Comparison of ENCODE assay signal across 34 cellular contexts in genomic region chr7:80493121-80493849, GRCh38. TPM values are rescaled to one million over a fixed set of nuclear protein-coding genes. Genes with fewer than 3 reads are reported as not detected.
"Had no signal": no experiment of that assay in that cellular context is flagged by ENCODE, and none has a peak within 500 bp of the region (broad histone marks: within the 10 kb centered on the region; RNA-seq: fewer than 3 reads in every experiment).

No MANE protein-coding gene starts in this region.

- DNase-seq: activated B cell treated with CpG ODN at 0.5 μM for 24 hours; activated CD4-positive, alpha-beta memory T cell treated with anti-CD3 and anti-CD28 coated beads for 36 hours; activated CD4-positive, alpha-beta T cell treated with anti-CD3 and anti-CD28 coated beads for 4 hours; activated CD4-positive, alpha-beta T cell treated with anti-CD3 and anti-CD28 coated beads, Interleukin-2, amount 50 U/mL, for 1 hour; activated CD4-positive, CD25-positive, alpha-beta regulatory T cell treated with anti-CD3 and anti-CD28 coated beads, Interleukin-2, amount 50 U/mL, for 72 hours; activated CD8-positive, alpha-beta memory T cell treated with anti-CD3 and anti-CD28 coated beads, Interleukin-2, amount 50 U/mL, for 4 hours; activated gamma-delta T cell treated with Interleukin-2 at 50 U/mL for 16 hours; activated naive CD4-positive, alpha-beta T cell treated with anti-CD3 and anti-CD28 coated beads for 36 hours; activated naive CD8-positive, alpha-beta T cell treated with anti-CD3 and anti-CD28 coated beads, Interleukin-2, amount 50 U/mL, for 24 hours; activated T-cell treated with anti-CD3 and anti-CD28 coated beads for 4 hours; activated T-cell treated with anti-CD3 and anti-CD28 coated beads, Interleukin-2, amount 50 U/mL, for 4 hours; anterior cingulate cortex; central memory CD4-positive, alpha-beta T cell; NCI-H1092 treated with DMSO at 0.1 percent for 48 hours; NCI-H1417; NCI-H146; NCI-H187; NCI-H2029 treated with DMSO at 0.1 percent for 48 hours; NCI-H2107; NCI-H2171; NCI-H510A; NCI-H526; NCI-H748 treated with DMSO at 0.1 percent for 48 hours; NK-92 treated with Interleukin-12 subunit alpha and Interleukin-12 subunit beta, amount 100 ng/mL, for 24 hours; PC-9; Right ventricle myocardium superior had no signal

- H3K4me1 Mint-ChIP-seq: activated B cell treated with CpG ODN at 0.5 μM for 24 hours; activated naive CD8-positive, alpha-beta T cell treated with anti-CD3 and anti-CD28 coated beads, Interleukin-2, amount 50 U/mL, for 24 hours had no signal

- H3K27ac ChIP-seq: PC-9, RWPE1, SK-N-MC had no signal

- ATAC-seq: activated naive CD4-positive, alpha-beta T cell treated with anti-CD3 and anti-CD28 coated beads, Interleukin-2, amount 50 U/mL, for 72 hours; activated naive CD8-positive, alpha-beta T cell treated with anti-CD3 and anti-CD28 coated beads, Interleukin-2, amount 50 U/mL, for 24 hours; activated T-cell treated with anti-CD3 and anti-CD28 coated beads, Interleukin-2, amount 50 U/mL, for 4 hours had no signal

- H3K36me3 Mint-ChIP-seq: activated CD4-positive, alpha-beta memory T cell treated with anti-CD3 and anti-CD28 coated beads for 36 hours; activated naive CD4-positive, alpha-beta T cell treated with anti-CD3 and anti-CD28 coated beads, Interleukin-2, amount 50 U/mL, for 72 hours; brain had no signal

- H3K27ac Mint-ChIP-seq: activated B cell treated with CpG ODN at 0.5 μM for 24 hours; activated CD4-positive, alpha-beta memory T cell treated with anti-CD3 and anti-CD28 coated beads for 36 hours; activated naive CD4-positive, alpha-beta T cell treated with anti-CD3 and anti-CD28 coated beads for 36 hours; activated naive CD4-positive, alpha-beta T cell treated with anti-CD3 and anti-CD28 coated beads, Interleukin-2, amount 50 U/mL, for 72 hours; activated naive CD8-positive, alpha-beta T cell treated with anti-CD3 and anti-CD28 coated beads, Interleukin-2, amount 50 U/mL, for 24 hours; activated T-helper 1 cell treated with anti-CD3 and anti-CD28 coated beads, Interleukin-12 subunit alpha, Interleukin-12 subunit beta, Interleukin-2, Interleukin-4 antibody, amounts not matched to agents 30 ng/mL and 10 ng/mL and 1 ng/mL, durations not matched to agents 14 hours and 24 hours and 36 hours; brain; T-helper 2 cell treated with Interferon-gamma antibody and Interleukin-4, amounts not matched to agents 5 μg/mL and 100 μg/mL, for 36 hours had no signal

- H3K4me3 Mint-ChIP-seq: activated B cell treated with CpG ODN at 0.5 μM for 24 hours; activated CD4-positive, alpha-beta memory T cell treated with anti-CD3 and anti-CD28 coated beads for 36 hours; activated naive CD4-positive, alpha-beta T cell treated with anti-CD3 and anti-CD28 coated beads for 36 hours; activated naive CD8-positive, alpha-beta T cell treated with anti-CD3 and anti-CD28 coated beads, Interleukin-2, amount 50 U/mL, for 24 hours; activated T-cell treated with anti-CD3 and anti-CD28 coated beads, Interleukin-2, amount 50 U/mL, for 4 hours; activated T-helper 1 cell treated with anti-CD3 and anti-CD28 coated beads, Interleukin-12 subunit alpha, Interleukin-12 subunit beta, Interleukin-2, Interleukin-4 antibody, amounts not matched to agents 30 ng/mL and 10 ng/mL and 1 ng/mL, durations not matched to agents 14 hours and 24 hours and 36 hours; brain; T-helper 2 cell treated with Interferon-gamma antibody and Interleukin-4, amounts not matched to agents 5 μg/mL and 100 μg/mL, for 36 hours had no signal

- H3K27me3 Mint-ChIP-seq: activated B cell treated with CpG ODN at 0.5 μM for 24 hours; activated CD4-positive, alpha-beta memory T cell treated with anti-CD3 and anti-CD28 coated beads for 36 hours; brain had no signal

- H3K9me3 Mint-ChIP-seq: activated B cell treated with CpG ODN at 0.5 μM for 24 hours; activated naive CD4-positive, alpha-beta T cell treated with anti-CD3 and anti-CD28 coated beads for 36 hours; activated naive CD8-positive, alpha-beta T cell treated with anti-CD3 and anti-CD28 coated beads, Interleukin-2, amount 50 U/mL, for 24 hours; activated T-cell treated with anti-CD3 and anti-CD28 coated beads, Interleukin-2, amount 50 U/mL, for 4 hours; activated T-helper 1 cell treated with anti-CD3 and anti-CD28 coated beads, Interleukin-12 subunit alpha, Interleukin-12 subunit beta, Interleukin-2, Interleukin-4 antibody, amounts not matched to agents 30 ng/mL and 10 ng/mL and 1 ng/mL, durations not matched to agents 14 hours and 24 hours and 36 hours; T-helper 2 cell treated with Interferon-gamma antibody and Interleukin-4, amounts not matched to agents 5 μg/mL and 100 μg/mL, for 36 hours had no signal

- H3K4me3 ChIP-seq: PC-9, SK-N-MC had no signal

RNA-seq across cellular contexts. Expression of gene GNAT3, which starts 18.6 kb away (rescaled TPM):
- total RNA-seq: activated B cell treated with CpG ODN at 0.5 μM for 24 hours; activated CD4-positive, alpha-beta memory T cell treated with anti-CD3 and anti-CD28 coated beads for 36 hours; activated naive CD4-positive, alpha-beta T cell treated with anti-CD3 and anti-CD28 coated beads for 36 hours; activated naive CD4-positive, alpha-beta T cell treated with anti-CD3 and anti-CD28 coated beads, Interleukin-2, amount 50 U/mL, for 72 hours; activated T-cell treated with anti-CD3 and anti-CD28 coated beads, Interleukin-2, amount 50 U/mL, for 4 hours; activated T-helper 1 cell treated with anti-CD3 and anti-CD28 coated beads, Interleukin-12 subunit alpha, Interleukin-12 subunit beta, Interleukin-2, Interleukin-4 antibody, amounts not matched to agents 30 ng/mL and 10 ng/mL and 1 ng/mL, durations not matched to agents 14 hours and 24 hours and 36 hours; OCI-LY7; PC-9; Right ventricle myocardium superior; T-helper 1 cell treated with Interleukin-12 subunit alpha and Interleukin-12 subunit beta and Interleukin-4 antibody, amounts not matched to agents 30 ng/mL and 1 ng/mL, for 36 hours had no signal
